9 cellular contexts compared by ENCODE assay signal in genomic region chr7:76499201-76499927, GRCh38. TPM values are rescaled to one million over a fixed set of nuclear protein-coding genes. Genes with fewer than 3 reads are reported as not detected.
"Had no signal": no experiment of that assay in that cellular context is flagged by ENCODE, and none has a peak within 500 bp of the region (broad histone marks: within the 10 kb centered on the region; RNA-seq: fewer than 3 reads in every experiment).

No MANE protein-coding gene starts in this region.

RNA-seq across cellular contexts. Expression of gene UPK3B, which starts 11.0 kb away (rescaled TPM):
- total RNA-seq: activated naive CD8-positive, alpha-beta T cell treated with anti-CD3 and anti-CD28 coated beads for 36 hours; pulmonary artery endothelial cell; smooth muscle cell had no signal
- polyA plus RNA-seq: smooth muscle cell had no signal

RNA-seq across cellular contexts. Expression of gene SPDYE16, which starts 43.7 kb away (rescaled TPM):
- total RNA-seq: ascending aorta, cardiac septum, glomerular endothelial cell, omental fat pad, pulmonary artery endothelial cell, right atrium auricular region, smooth muscle cell, WTC11 had no signal
- polyA plus RNA-seq: smooth muscle cell had no signal
